ENCODE assay signal across 13 cellular contexts in genomic region chr2:138276367-138276766, GRCh38.
A peak's percentile ranks its signal among the peaks of the same experiment; 100 is the strongest.
DNase-seq lines count a peak whose midpoint lies in the region; ATAC-seq and TF ChIP-seq lines count a peak whose summit lies in the region.
"Had no signal": no experiment of that assay in that cellular context is flagged by ENCODE, and none has a peak within 500 bp of the region (broad histone marks: within the 10 kb centered on the region; RNA-seq: fewer than 3 reads in every experiment).

No MANE protein-coding gene starts in this region.

- intact Hi-C loops in body of pancreas (cut with DNase I): no loop called here

- no peaks in the 10 kb centered on the region for H3K27me3 Mint-ChIP-seq in type B pancreatic cell
- no peaks in the 10 kb centered on the region for H3K27me3 Mint-ChIP-seq in activated T-cell treated with anti-CD3 and anti-CD28 coated beads, Interleukin-2, amount 50 U/mL, for 72 hours (ENCODE audit: low read depth)

- no peak for TF ChIP-seq EP300 in gastroesophageal sphincter (IDR thresholded peaks at IDR 0.05)

- H3K9me3 Mint-ChIP-seq in type B pancreatic cell: no peaks in the 10 kb centered on the region
- peaks cover 0 to 6% of the 10 kb centered on the region in 2 donors for H3K9me3 Mint-ChIP-seq in activated T-cell treated with anti-CD3 and anti-CD28 coated beads, Interleukin-2, amount 50 U/mL, for 72 hours

- no peaks in the 10 kb centered on the region for H3K36me3 Mint-ChIP-seq in type B pancreatic cell
- no peaks in the 10 kb centered on the region for H3K36me3 Mint-ChIP-seq in activated T-cell treated with anti-CD3 and anti-CD28 coated beads, Interleukin-2, amount 50 U/mL, for 72 hours (ENCODE audit: insufficient read depth in 2 of 2)

- H3K4me1 ChIP-seq in body of pancreas (peaks cover 44% of the 10 kb centered on the region), liver (ENCODE audit: control insufficient read depth in 4 of 4, insufficient read depth in 4 of 4, low read length in 3 of 4) (peaks cover 0 to 27% (median 21%) of the 10 kb centered on the region in 4 donors), gastroesophageal sphincter (peaks cover 0 to 26% (median 0%) of the 10 kb centered on the region in 3 donors)

- DNase-seq in NCI-H146 treated with DMSO at 0.1 percent for 48 hours (lab: John Stamatoyannopoulos, UW; ENCODE audit: unreplicated experiment): peak; percentile 62
- DNase-seq in NCI-H146 (lab: John Stamatoyannopoulos, UW): no peak
- no peak for DNase-seq in body of pancreas
- no peak for DNase-seq in type B pancreatic cell (ENCODE audit: extremely low spot score, unreplicated experiment)
- DNase-seq in dedifferentiated amniotic fluid mesenchymal stem cell (ENCODE audit: extremely low spot score): no peak
- no peak for DNase-seq in activated T-cell treated with anti-CD3 and anti-CD28 coated beads, Interleukin-2, amount 50 U/mL, for 72 hours
- DNase-seq: 8988T; activated effector memory CD4-positive, alpha-beta T cell treated with Interleukin-2 at 50 U/mL for 16 hours; brain microvascular endothelial cell; T-helper 1 cell had no signal

- TF ChIP-seq POLR2A in body of pancreas (IDR thresholded peaks at IDR 0.05) (no peak), gastroesophageal sphincter (IDR thresholded peaks at IDR 0.05) (no peak)

- H3K9ac ChIP-seq in liver (ENCODE audit: low read depth in 1 of 2, low read length in 2 of 2): peak overlapping the region in 1 of 2 donors; percentile 46

- peaks cover 33% of the 10 kb centered on the region for H3K4me1 Mint-ChIP-seq in type B pancreatic cell (ENCODE audit: unreplicated experiment)
- H3K4me1 Mint-ChIP-seq in activated T-cell treated with anti-CD3 and anti-CD28 coated beads, Interleukin-2, amount 50 U/mL, for 72 hours (ENCODE audit: low read depth): no peaks in the 10 kb centered on the region

- peak overlapping the region; percentile 53 for H3K27ac Mint-ChIP-seq in type B pancreatic cell
- no peak overlapping the region for H3K27ac Mint-ChIP-seq in activated T-cell treated with anti-CD3 and anti-CD28 coated beads, Interleukin-2, amount 50 U/mL, for 72 hours

- peak; percentile 45 for ATAC-seq in body of pancreas
- no peak for ATAC-seq in activated T-cell treated with anti-CD3 and anti-CD28 coated beads, Interleukin-2, amount 50 U/mL, for 72 hours (replicated peaks in 1 of 2)
- ATAC-seq in gastroesophageal sphincter: no peak
- ATAC-seq: esophagus mucosa had no signal

- peak overlapping the region; percentile 35 for H3K4me3 Mint-ChIP-seq in type B pancreatic cell
- no peak overlapping the region for H3K4me3 Mint-ChIP-seq in activated T-cell treated with anti-CD3 and anti-CD28 coated beads, Interleukin-2, amount 50 U/mL, for 72 hours

- 18 to 19% methylated on average over 1 of the region's 1 CpG for WGBS in body of pancreas, 2 donors
- WGBS in liver: 36% methylated on average over 1 of the region's 1 CpG
- 47 to 60% methylated on average over 1 of the region's 1 CpG for WGBS in gastroesophageal sphincter (ENCODE audit: low coverage in 1 of 2), 2 donors

- H3K36me3 ChIP-seq in body of pancreas (replicated peaks in 1 of 2; ENCODE audit: insufficient read depth in 1 of 2, low read depth in 2 of 2): no peaks in the 10 kb centered on the region
- H3K36me3 ChIP-seq in liver (ENCODE audit: control insufficient read depth in 4 of 4, insufficient read depth in 3 of 4, low read depth in 1 of 4, low read length in 3 of 4): no peaks in the 10 kb centered on the region
- no peaks in the 10 kb centered on the region for H3K36me3 ChIP-seq in gastroesophageal sphincter
- H3K36me3 ChIP-seq: brain microvascular endothelial cell had no signal

- H3K4me3 ChIP-seq in body of pancreas (no peak overlapping the region), liver (ENCODE audit: low read depth in 1 of 3, low read length in 3 of 3) (no peak overlapping the region), gastroesophageal sphincter (no peak overlapping the region)

- no peaks in the 10 kb centered on the region for H3K27me3 ChIP-seq in body of pancreas
- H3K27me3 ChIP-seq in liver (ENCODE audit: control insufficient read depth in 4 of 4, insufficient read depth in 4 of 4, low read length in 3 of 4): no peaks in the 10 kb centered on the region
- no peaks in the 10 kb centered on the region for H3K27me3 ChIP-seq in gastroesophageal sphincter
- H3K27me3 ChIP-seq: brain microvascular endothelial cell had no signal

- TF ChIP-seq CTCF in body of pancreas (IDR thresholded peaks at IDR 0.05) (no peak), liver (IDR thresholded peaks at IDR 0.05; ENCODE audit: low read depth, low read length, missing input control) (no peak), type B pancreatic cell (conservative IDR thresholded peaks at IDR 0.05) (no peak), gastroesophageal sphincter (IDR thresholded peaks at IDR 0.05) (no peak)

- no peaks in the 10 kb centered on the region for H3K9me3 ChIP-seq in body of pancreas
- no peaks in the 10 kb centered on the region for H3K9me3 ChIP-seq in liver (ENCODE audit: control insufficient read depth in 4 of 4, low read length in 3 of 4)
- H3K9me3 ChIP-seq in gastroesophageal sphincter: no peaks in the 10 kb centered on the region

- no peak for TF ChIP-seq RAD21 in liver (IDR thresholded peaks at IDR 0.05)

- H3K27ac ChIP-seq in body of pancreas: peak overlapping the region; percentile 51 to 88 (median 76)
- H3K27ac ChIP-seq in liver (ENCODE audit: low read depth in 1 of 2, low read length in 2 of 2): peak overlapping the region; percentile 65 to 71
- H3K27ac ChIP-seq in gastroesophageal sphincter: no peak overlapping the region
- H3K27ac ChIP-seq: brain microvascular endothelial cell had no signal

TF ChIP-seq in liver, 16 proteins besides CTCF, POLR2A, EP300 and RAD21:
- TF ChIP-seq YY1 (IDR thresholded peaks at IDR 0.05) (no peak), SP1 (IDR thresholded peaks at IDR 0.05) (no peak), GABPA (IDR thresholded peaks at IDR 0.05 in 1 of 2, conservative IDR thresholded peaks at IDR 0.05 in 1 of 2) (no peak), REST (IDR thresholded peaks at IDR 0.05) (no peak), HNF4G (IDR thresholded peaks at IDR 0.05) (no peak), JUND (IDR thresholded peaks at IDR 0.05) (no peak), FOXA1 (IDR thresholded peaks at IDR 0.05) (no peak)
- TF ChIP-seq, protein P1, sequence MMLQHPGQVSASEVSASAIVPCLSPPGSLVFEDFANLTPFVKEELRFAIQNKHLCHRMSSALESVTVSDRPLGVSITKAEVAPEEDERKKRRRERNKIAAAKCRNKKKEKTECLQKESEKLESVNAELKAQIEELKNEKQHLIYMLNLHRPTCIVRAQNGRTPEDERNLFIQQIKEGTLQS (IDR thresholded peaks at IDR 0.05): no peak
TF ChIP-seq in liver: peak in this region for 0.

Comparison
In these comparisons a context has a peak if more than half of its experiments do, and no peak if none do; other contexts are left out.
1. H3K27ac ChIP-seq: peak in body of pancreas (4 of 4) and liver (2 of 2); none in gastroesophageal sphincter (0 of 4).